Comparison of ENCODE assay signal across 1 cellular context in genomic region chr1:227793948-227794812, GRCh38.
TF ChIP-seq lines count a peak whose summit lies in the region.

No MANE protein-coding gene starts in this region.

TF ChIP-seq in K562, 482 proteins besides CTCF, POLR2A, EP300 and RAD21:
- TF ChIP-seq TFAP4 (CRISPR knock-in tag; IDR thresholded peaks at IDR 0.05; ENCODE audit: borderline replicate concordance) (peak; percentile 41; the same call in 1 of the 2 replicates), TCF7 (IDR thresholded peaks at IDR 0.05; ENCODE audit: borderline replicate concordance) (no peak)
